Comparison of ENCODE assay signal across 18 cellular contexts in the genomic region with DNA sequence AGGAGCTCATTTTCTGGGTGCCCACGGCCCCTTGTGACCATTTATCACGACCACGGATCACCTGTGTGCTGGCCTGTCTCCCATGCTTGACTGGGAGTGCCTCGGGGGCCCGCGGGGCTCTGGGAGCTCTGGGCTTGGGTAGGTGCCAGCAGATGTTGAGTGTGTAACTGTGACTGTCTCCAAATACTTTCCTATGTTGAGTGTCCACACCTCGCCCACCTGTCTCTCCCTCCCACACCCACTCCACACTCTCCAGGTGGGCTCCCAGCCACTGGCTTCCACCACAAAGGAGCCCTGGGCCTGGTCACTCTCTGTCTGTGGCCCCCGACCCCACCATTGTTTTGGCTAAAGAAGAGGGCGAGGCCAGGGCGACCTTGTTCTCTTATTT.
DNase-seq lines count a peak whose midpoint lies in the region; ATAC-seq and TF ChIP-seq lines count a peak whose summit lies in the region.
"Had no signal": no experiment of that assay in that cellular context is flagged by ENCODE, and none has a peak within 500 bp of the region (broad histone marks: within the 10 kb centered on the region; RNA-seq: fewer than 3 reads in every experiment).

No MANE protein-coding gene starts in this region.

- H3K27me3 ChIP-seq in heart left ventricle = no peaks in the 10 kb centered on the region
- H3K27me3 ChIP-seq in CD4-positive, alpha-beta T cell (ENCODE audit: control insufficient read depth, insufficient read depth, low read length) = no peaks in the 10 kb centered on the region
- H3K27me3 ChIP-seq: ascending aorta, MG63, Peyer's patch, spleen had no signal

- peaks cover 0 to 17% (median 9%) of the 10 kb centered on the region in 12 donors for H3K4me1 ChIP-seq in heart left ventricle
- H3K4me1 ChIP-seq: Peyer's patch had no signal

- WGBS in heart left ventricle, 4 donors = 77 to 88% (median 85%) methylated on average over 7 to 10 of the region's 10 CpGs

- no peak overlapping the region for H3K4me3 Mint-ChIP-seq in nephron
- no peak overlapping the region for H3K4me3 Mint-ChIP-seq in activated CD8-positive, alpha-beta T cell treated with anti-CD3 and anti-CD28 coated beads, Interleukin-2, amount 10 ng/mL, durations not matched to agents 7 days and 5 days
- H3K4me3 Mint-ChIP-seq in CD4-positive, alpha-beta T cell = no peak overlapping the region
- H3K4me3 Mint-ChIP-seq: activated B cell treated with CpG ODN at 0.5 μM for 24 hours; activated CD4-positive, alpha-beta memory T cell treated with anti-CD3 and anti-CD28 coated beads for 36 hours; naive thymus-derived CD8-positive, alpha-beta T cell had no signal

- H3K36me3 Mint-ChIP-seq in nephron (ENCODE audit: low read depth) = peaks cover 23% of the 10 kb centered on the region
- H3K36me3 Mint-ChIP-seq in activated CD8-positive, alpha-beta T cell treated with anti-CD3 and anti-CD28 coated beads, Interleukin-2, amount 10 ng/mL, durations not matched to agents 7 days and 5 days (ENCODE audit: low read depth) = peaks cover 13% of the 10 kb centered on the region
- peaks cover 29% of the 10 kb centered on the region for H3K36me3 Mint-ChIP-seq in CD4-positive, alpha-beta T cell (ENCODE audit: low read depth)

- POLR2A ChIA-PET in activated CD8-positive, alpha-beta T cell treated with anti-CD3 and anti-CD28 coated beads, Interleukin-2, amount 10 ng/mL, durations not matched to agents 7 days and 5 days (lab: Charles Lee) = no interaction called here
- POLR2A ChIA-PET in CD4-positive, alpha-beta T cell (lab: Charles Lee) = no interaction called here

- H3K4me1 Mint-ChIP-seq in nephron = peaks cover 21% of the 10 kb centered on the region
- H3K4me1 Mint-ChIP-seq in activated CD8-positive, alpha-beta T cell treated with anti-CD3 and anti-CD28 coated beads, Interleukin-2, amount 10 ng/mL, durations not matched to agents 7 days and 5 days (ENCODE audit: low read depth) = peaks cover 7% of the 10 kb centered on the region
- no peaks in the 10 kb centered on the region for H3K4me1 Mint-ChIP-seq in CD4-positive, alpha-beta T cell (ENCODE audit: low read depth)
- H3K4me1 Mint-ChIP-seq: activated B cell treated with CpG ODN at 0.5 μM for 24 hours had no signal

- H3K27me3 Mint-ChIP-seq in nephron (ENCODE audit: low read depth) = no peaks in the 10 kb centered on the region
- no peaks in the 10 kb centered on the region for H3K27me3 Mint-ChIP-seq in activated CD8-positive, alpha-beta T cell treated with anti-CD3 and anti-CD28 coated beads, Interleukin-2, amount 10 ng/mL, durations not matched to agents 7 days and 5 days (ENCODE audit: low read depth)
- H3K27me3 Mint-ChIP-seq in CD4-positive, alpha-beta T cell = no peaks in the 10 kb centered on the region
- H3K27me3 Mint-ChIP-seq: activated B cell treated with CpG ODN at 0.5 μM for 24 hours; activated CD4-positive, alpha-beta memory T cell treated with anti-CD3 and anti-CD28 coated beads for 36 hours; naive thymus-derived CD8-positive, alpha-beta T cell had no signal

- H3K36me3 ChIP-seq in heart left ventricle = peaks cover 0 to 2% (median 0%) of the 10 kb centered on the region in 9 donors
- H3K36me3 ChIP-seq: ascending aorta, Peyer's patch had no signal

- no peak for ATAC-seq in heart left ventricle
- no peak for ATAC-seq in activated CD8-positive, alpha-beta T cell treated with anti-CD3 and anti-CD28 coated beads, Interleukin-2, amount 10 ng/mL, durations not matched to agents 7 days and 5 days
- ATAC-seq in HG02840 (IDR thresholded peaks at IDR 0.05; ENCODE audit: low FRiP score, unreplicated experiment) = no peak
- no peak for ATAC-seq in CD4-positive, alpha-beta T cell (ENCODE audit: poor library complexity)
- ATAC-seq: naive thymus-derived CD8-positive, alpha-beta T cell had no signal

- H3K27ac ChIP-seq in heart left ventricle = no peak overlapping the region
- no peak overlapping the region for H3K27ac ChIP-seq in CD4-positive, alpha-beta T cell (ENCODE audit: low read depth, low read length)
- H3K27ac ChIP-seq: ascending aorta, Peyer's patch, spleen had no signal

- intact Hi-C loops in cardiac septum (cut with DNase I) (no loop called here), heart left ventricle (cut with DNase I) (no loop called here)
- intact Hi-C loops in CD4-positive, alpha-beta T cell (cut with DNase I, micrococcal nuclease) = no loop called here

- H3K9me3 ChIP-seq in heart left ventricle = peaks cover 0 to 19% (median 5%) of the 10 kb centered on the region in 12 donors
- peaks cover 4% of the 10 kb centered on the region for H3K9me3 ChIP-seq in CD4-positive, alpha-beta T cell (ENCODE audit: control insufficient read depth, low read length)
- H3K9me3 ChIP-seq: MG63, Peyer's patch had no signal

- no peak overlapping the region for H3K4me3 ChIP-seq in heart left ventricle
- H3K4me3 ChIP-seq: ascending aorta, MG63, Peyer's patch, spleen had no signal

- CTCF ChIA-PET in activated CD8-positive, alpha-beta T cell treated with anti-CD3 and anti-CD28 coated beads, Interleukin-2, amount 10 ng/mL, durations not matched to agents 7 days and 5 days (lab: Charles Lee) = no interaction called here
- CTCF ChIA-PET in CD4-positive, alpha-beta T cell (lab: Charles Lee) = no interaction called here

- peak overlapping the region in 2 of 3 experiments; percentile 44 to 75 for H3K27ac Mint-ChIP-seq in nephron
- no peak overlapping the region for H3K27ac Mint-ChIP-seq in activated CD8-positive, alpha-beta T cell treated with anti-CD3 and anti-CD28 coated beads, Interleukin-2, amount 10 ng/mL, durations not matched to agents 7 days and 5 days
- H3K27ac Mint-ChIP-seq in CD4-positive, alpha-beta T cell = no peak overlapping the region
- H3K27ac Mint-ChIP-seq: activated B cell treated with CpG ODN at 0.5 μM for 24 hours; activated CD4-positive, alpha-beta memory T cell treated with anti-CD3 and anti-CD28 coated beads for 36 hours had no signal

- no peak for TF ChIP-seq CTCF in heart left ventricle (IDR thresholded peaks at IDR 0.05)
- no peak for TF ChIP-seq CTCF in nephron (IDR thresholded peaks at IDR 0.05; ENCODE audit: unreplicated experiment in 3 of 3)
- no peak for TF ChIP-seq CTCF in CD4-positive, alpha-beta T cell (IDR thresholded peaks at IDR 0.05)

- H3K9me3 Mint-ChIP-seq in nephron = peaks cover 8% of the 10 kb centered on the region
- no peaks in the 10 kb centered on the region for H3K9me3 Mint-ChIP-seq in activated CD8-positive, alpha-beta T cell treated with anti-CD3 and anti-CD28 coated beads, Interleukin-2, amount 10 ng/mL, durations not matched to agents 7 days and 5 days (ENCODE audit: insufficient read depth)
- H3K9me3 Mint-ChIP-seq in CD4-positive, alpha-beta T cell = no peaks in the 10 kb centered on the region
- H3K9me3 Mint-ChIP-seq: activated B cell treated with CpG ODN at 0.5 μM for 24 hours had no signal

- no peak for TF ChIP-seq POLR2A in heart left ventricle (IDR thresholded peaks at IDR 0.05)

- DNase-seq in cardiac septum (ENCODE audit: low spot score) (peak; percentile 63), heart left ventricle (no peak), NCI-H345 treated with DMSO at 0.1 percent for 48 hours (lab: John Stamatoyannopoulos, UW; ENCODE audit: unreplicated experiment) (peak; percentile 50)
- no peak for DNase-seq in activated CD8-positive, alpha-beta T cell treated with anti-CD3 and anti-CD28 coated beads, Interleukin-2, amount 10 ng/mL, durations not matched to agents 7 days and 5 days
- no peak for DNase-seq in CD4-positive, alpha-beta T cell
- DNase-seq: activated B cell treated with CpG ODN at 0.5 μM for 24 hours; activated CD4-positive, alpha-beta memory T cell treated with anti-CD3 and anti-CD28 coated beads for 36 hours; activated naive CD4-positive, alpha-beta T cell treated with Interleukin-2 at 50 U/mL for 16 hours; erythroblast; mesenchymal stem cell; naive thymus-derived CD8-positive, alpha-beta T cell; NCI-H1930; Peyer's patch had no signal

Comparison
In these comparisons a context has a peak if more than half of its experiments do, and no peak if none do; other contexts are left out.
1. DNase-seq: peak in cardiac septum (single experiment) and NCI-H345 treated with DMSO at 0.1 percent for 48 hours (single experiment); none in heart left ventricle (0 of 5), activated CD8-positive, alpha-beta T cell treated with anti-CD3 and anti-CD28 coated beads, Interleukin-2, amount 10 ng/mL, durations not matched to agents 7 days and 5 days (single experiment) and CD4-positive, alpha-beta T cell (0 of 10).
2. H3K27ac Mint-ChIP-seq: peak in nephron (2 of 3); none in activated CD8-positive, alpha-beta T cell treated with anti-CD3 and anti-CD28 coated beads, Interleukin-2, amount 10 ng/mL, durations not matched to agents 7 days and 5 days (single experiment) and CD4-positive, alpha-beta T cell (single experiment).